8 cellular contexts compared by ENCODE assay signal in the genomic region with DNA sequence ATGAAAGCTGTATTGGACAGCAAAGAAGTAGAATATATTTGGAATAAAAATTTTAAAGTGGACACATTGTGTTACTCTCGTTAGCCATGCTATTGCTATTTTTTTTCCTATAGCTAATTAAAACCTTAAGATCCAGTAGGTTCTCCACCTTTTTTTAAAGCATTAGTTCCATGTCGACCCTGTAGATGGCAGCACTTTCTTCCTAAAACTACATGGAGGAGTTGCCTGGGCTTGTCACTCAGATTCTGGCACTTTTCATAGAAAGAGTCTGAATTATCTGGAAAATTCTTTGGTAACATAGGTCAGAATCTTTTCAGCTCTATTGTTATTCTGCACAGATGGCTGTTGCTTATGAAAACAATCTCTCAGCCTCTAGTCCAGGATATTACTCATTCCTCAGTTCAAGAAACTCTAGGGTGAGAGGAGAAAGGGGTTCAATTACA. TPM values are rescaled to one million over a fixed set of nuclear protein-coding genes. Genes with fewer than 3 reads are reported as not detected.
DNase-seq lines count a peak whose midpoint lies in the region; ATAC-seq lines count a peak whose summit lies in the region.

No MANE protein-coding gene starts in this region.

- peaks cover 15% of the 10 kb centered on the region for H3K27me3 Mint-ChIP-seq in activated T-cell treated with anti-CD3 and anti-CD28 coated beads, Interleukin-2, amount 50 U/mL, for 72 hours (ENCODE audit: low read depth)

- H3K36me3 Mint-ChIP-seq in activated T-cell treated with anti-CD3 and anti-CD28 coated beads, Interleukin-2, amount 50 U/mL, for 72 hours (ENCODE audit: insufficient read depth in 2 of 2), result no peaks in the 10 kb centered on the region

- H3K4me1 Mint-ChIP-seq in activated T-cell treated with anti-CD3 and anti-CD28 coated beads, Interleukin-2, amount 50 U/mL, for 72 hours (ENCODE audit: low read depth), result peaks cover 16% of the 10 kb centered on the region

- H3K27ac Mint-ChIP-seq in activated T-cell treated with anti-CD3 and anti-CD28 coated beads, Interleukin-2, amount 50 U/mL, for 72 hours, result no peak overlapping the region

- ATAC-seq in GM19324 (IDR thresholded peaks at IDR 0.05; ENCODE audit: low FRiP score, unreplicated experiment), result peak; percentile 47
- peak; percentile 62 for ATAC-seq in HG03439 (IDR thresholded peaks at IDR 0.05; ENCODE audit: unreplicated experiment)
- ATAC-seq in activated T-cell treated with anti-CD3 and anti-CD28 coated beads, Interleukin-2, amount 50 U/mL, for 72 hours (replicated peaks in 1 of 2), result peak; percentile 42 to 45

- H3K4me3 Mint-ChIP-seq in activated T-cell treated with anti-CD3 and anti-CD28 coated beads, Interleukin-2, amount 50 U/mL, for 72 hours, result no peak overlapping the region

- no peaks in the 10 kb centered on the region for H3K9me3 Mint-ChIP-seq in activated T-cell treated with anti-CD3 and anti-CD28 coated beads, Interleukin-2, amount 50 U/mL, for 72 hours

- peak; percentile 66 for DNase-seq in D341Med (ENCODE audit: low spot score)
- DNase-seq in NCI-H526 (lab: John Stamatoyannopoulos, UW), result peak; percentile 4 to 49
- peak; percentile 39 to 54 for DNase-seq in activated T-cell treated with anti-CD3 and anti-CD28 coated beads, Interleukin-2, amount 50 U/mL, for 72 hours
- peak; percentile 89 for DNase-seq in glomerular endothelial cell (ENCODE audit: extremely low read depth, low read depth, low spot score)
- DNase-seq in pons (ENCODE audit: low spot score), result peak; percentile 91
- DNase-seq in 8988T, result no peak

RNA-seq across cellular contexts. Expression of a gene that starts 42.0 kb away (rescaled TPM):
- 1 to 10 TPM in 1 of 2 donors, under 1 TPM in 1; 0.07 to 1.3 TPM for total RNA-seq in activated T-cell treated with anti-CD3 and anti-CD28 coated beads, Interleukin-2, amount 50 U/mL, for 72 hours
- total RNA-seq in glomerular endothelial cell, result not detected in 2 replicates
